26 cellular contexts compared by ENCODE assay signal in genomic region chr19:48668761-48669160, GRCh38. TPM values are rescaled to one million over a fixed set of nuclear protein-coding genes. Genes with fewer than 3 reads are reported as not detected.
DNase-seq lines count a peak whose midpoint lies in the region; ATAC-seq, FAIRE-seq and TF ChIP-seq lines count a peak whose summit lies in the region.
"Had no signal": no experiment of that assay in that cellular context is flagged by ENCODE, and none has a peak within 500 bp of the region (broad histone marks: within the 10 kb centered on the region; RNA-seq: fewer than 3 reads in every experiment).

No MANE protein-coding gene starts in this region.

- H3K4me3 Mint-ChIP-seq in natural killer cell treated with Interleukin-12 subunit alpha and Interleukin-12 subunit beta and Interleukin-15 and Interleukin-18, amount 100 ng/mL, for 72 hours = peak overlapping the region; percentile 1
- H3K4me3 Mint-ChIP-seq in natural killer cell (no peak overlapping the region), neural progenitor cell (peak overlapping the region; percentile 41)
- H3K4me3 Mint-ChIP-seq in T-helper 2 cell treated with Interferon-gamma antibody and Interleukin-4, amounts not matched to agents 5 μg/mL and 100 μg/mL, for 36 hours = no peak overlapping the region
- H3K4me3 Mint-ChIP-seq: CD8-positive, alpha-beta T cell had no signal

- H3F3A ChIP-seq in neural progenitor cell (ENCODE audit: low read depth) = peaks cover 5% of the 10 kb centered on the region

- H3K4me2 ChIP-seq in neural progenitor cell = no peak overlapping the region
- H3K4me2 ChIP-seq: A549; BLaER1 treated with 17β-estradiol and CSF1 and Interleukin-3, amounts not matched to agents 10 nM and 100 nM; SK-N-SH had no signal

- intact Hi-C loops in natural killer cell (cut with micrococcal nuclease) = no loop called here

- DNase-seq in natural killer cell treated with Interleukin-12 subunit alpha and Interleukin-12 subunit beta and Interleukin-15 and Interleukin-18, amount 100 ng/mL, for 72 hours (ENCODE audit: low spot score) = no peak
- no peak for DNase-seq in natural killer cell
- no peak for DNase-seq in HTR-8/SVneo (ENCODE audit: insufficient read length, low spot score)
- no peak for DNase-seq in neural progenitor cell (ENCODE audit: low spot score)
- no peak for DNase-seq in LoVo (ENCODE audit: low spot score)
- no peak for DNase-seq in T-helper 2 cell treated with Interferon-gamma antibody and Interleukin-4, amounts not matched to agents 5 μg/mL and 100 μg/mL, for 36 hours (ENCODE audit: low spot score)
- no peak for DNase-seq in HPDE6-E6E7 (ENCODE audit: extremely low spot score)
- DNase-seq: AML-193; Caco-2; CD8-positive, alpha-beta T cell; GM23248; Karpas-422; MV-4-11; NCI-H1105; NCI-H146; NCI-H2029; NCI-H446; NCI-H524 treated with DMSO at 0.1 percent for 48 hours; NCI-H774; PC-3; SK-N-SH had no signal

- no peaks in the 10 kb centered on the region for H4K20me1 ChIP-seq in neural progenitor cell (ENCODE audit: low read depth)
- H4K20me1 ChIP-seq: BLaER1 treated with 17β-estradiol and CSF1 and Interleukin-3, amounts not matched to agents 10 nM and 100 nM had no signal

- H3K27me3 Mint-ChIP-seq in natural killer cell treated with Interleukin-12 subunit alpha and Interleukin-12 subunit beta and Interleukin-15 and Interleukin-18, amount 100 ng/mL, for 72 hours = no peaks in the 10 kb centered on the region
- H3K27me3 Mint-ChIP-seq in natural killer cell (ENCODE audit: low read depth in 2 of 2) (no peaks in the 10 kb centered on the region), neural progenitor cell (ENCODE audit: insufficient read depth, low read depth) (peaks cover 6% of the 10 kb centered on the region)
- H3K27me3 Mint-ChIP-seq in T-helper 2 cell treated with Interferon-gamma antibody and Interleukin-4, amounts not matched to agents 5 μg/mL and 100 μg/mL, for 36 hours (ENCODE audit: low read depth) = no peaks in the 10 kb centered on the region

- no peaks in the 10 kb centered on the region for H3K36me3 ChIP-seq in neural progenitor cell
- H3K36me3 ChIP-seq: BLaER1 treated with 17β-estradiol and CSF1 and Interleukin-3, amounts not matched to agents 10 nM and 100 nM; HAP-1 had no signal

- no peak for TF ChIP-seq CTCF in natural killer cell (IDR thresholded peaks at IDR 0.05)
- TF ChIP-seq CTCF in neural progenitor cell (IDR thresholded peaks at IDR 0.05) = no peak

- H3K27ac Mint-ChIP-seq in natural killer cell treated with Interleukin-12 subunit alpha and Interleukin-12 subunit beta and Interleukin-15 and Interleukin-18, amount 100 ng/mL, for 72 hours = no peak overlapping the region
- H3K27ac Mint-ChIP-seq in natural killer cell = peak overlapping the region in 1 of 2 donors; percentile 37
- no peak overlapping the region for H3K27ac Mint-ChIP-seq in neural progenitor cell
- H3K27ac Mint-ChIP-seq in T-helper 2 cell treated with Interferon-gamma antibody and Interleukin-4, amounts not matched to agents 5 μg/mL and 100 μg/mL, for 36 hours = no peak overlapping the region
- H3K27ac Mint-ChIP-seq: CD8-positive, alpha-beta T cell had no signal

- peaks cover 12% of the 10 kb centered on the region for H3K4me1 ChIP-seq in neural progenitor cell
- H3K4me1 ChIP-seq: A549, HAP-1 had no signal

- peaks cover 4% of the 10 kb centered on the region for H3K27me3 ChIP-seq in neural progenitor cell
- H3K27me3 ChIP-seq: BLaER1 treated with 17β-estradiol and CSF1 and Interleukin-3, amounts not matched to agents 10 nM and 100 nM had no signal

- H3K4me1 Mint-ChIP-seq in natural killer cell treated with Interleukin-12 subunit alpha and Interleukin-12 subunit beta and Interleukin-15 and Interleukin-18, amount 100 ng/mL, for 72 hours (ENCODE audit: low read depth in 2 of 2) = peaks cover 0 to 8% of the 10 kb centered on the region in 2 donors
- peaks cover 0 to 6% of the 10 kb centered on the region in 2 donors for H3K4me1 Mint-ChIP-seq in natural killer cell
- H3K4me1 Mint-ChIP-seq in neural progenitor cell = peaks cover 20% of the 10 kb centered on the region
- H3K4me1 Mint-ChIP-seq in T-helper 2 cell treated with Interferon-gamma antibody and Interleukin-4, amounts not matched to agents 5 μg/mL and 100 μg/mL, for 36 hours (ENCODE audit: low read depth) = no peaks in the 10 kb centered on the region

- FAIRE-seq in HTR-8/SVneo (lab: Jason Lieb, UNC) = peak; percentile 100
- FAIRE-seq: A549, G401.6 had no signal

- H3K9me3 Mint-ChIP-seq in natural killer cell treated with Interleukin-12 subunit alpha and Interleukin-12 subunit beta and Interleukin-15 and Interleukin-18, amount 100 ng/mL, for 72 hours = no peaks in the 10 kb centered on the region
- H3K9me3 Mint-ChIP-seq in natural killer cell (peaks cover 5 to 9% of the 10 kb centered on the region in 2 donors), neural progenitor cell (peaks cover 6% of the 10 kb centered on the region)
- peaks cover 11% of the 10 kb centered on the region for H3K9me3 Mint-ChIP-seq in T-helper 2 cell treated with Interferon-gamma antibody and Interleukin-4, amounts not matched to agents 5 μg/mL and 100 μg/mL, for 36 hours
- H3K9me3 Mint-ChIP-seq: CD8-positive, alpha-beta T cell had no signal

- no peak overlapping the region for H3K4me3 ChIP-seq in neural progenitor cell
- H3K4me3 ChIP-seq: A549; BLaER1 treated with 17β-estradiol and CSF1 and Interleukin-3, amounts not matched to agents 10 nM and 100 nM; GM23248; HAP-1 had no signal

- H3K79me2 ChIP-seq in neural progenitor cell (ENCODE audit: low read depth) = no peaks in the 10 kb centered on the region

- H2AFZ ChIP-seq in neural progenitor cell (replicated peaks) = no peak overlapping the region
- H2AFZ ChIP-seq: GM23248 had no signal

- no peaks in the 10 kb centered on the region for H3K9me3 ChIP-seq in neural progenitor cell (ENCODE audit: low read depth)
- H3K9me3 ChIP-seq: A549; BLaER1 treated with 17β-estradiol and CSF1 and Interleukin-3, amounts not matched to agents 10 nM and 100 nM; Caco-2; HAP-1; SK-N-SH had no signal

- H3K36me3 Mint-ChIP-seq in natural killer cell treated with Interleukin-12 subunit alpha and Interleukin-12 subunit beta and Interleukin-15 and Interleukin-18, amount 100 ng/mL, for 72 hours = no peaks in the 10 kb centered on the region
- H3K36me3 Mint-ChIP-seq in natural killer cell = no peaks in the 10 kb centered on the region
- H3K36me3 Mint-ChIP-seq in neural progenitor cell = no peaks in the 10 kb centered on the region
- peaks cover 2% of the 10 kb centered on the region for H3K36me3 Mint-ChIP-seq in T-helper 2 cell treated with Interferon-gamma antibody and Interleukin-4, amounts not matched to agents 5 μg/mL and 100 μg/mL, for 36 hours (ENCODE audit: low read depth)
- H3K36me3 Mint-ChIP-seq: CD8-positive, alpha-beta T cell had no signal

- ATAC-seq in natural killer cell treated with Interleukin-12 subunit alpha and Interleukin-12 subunit beta and Interleukin-15 and Interleukin-18, amount 100 ng/mL, for 72 hours = no peak
- ATAC-seq in natural killer cell = no peak
- ATAC-seq: A549; CD8-positive, alpha-beta T cell; PC-3 had no signal

- no peak overlapping the region for H3K9ac ChIP-seq in neural progenitor cell
- H3K9ac ChIP-seq: GM23248, SK-N-SH had no signal

- H3K27ac ChIP-seq in neural progenitor cell = no peak overlapping the region
- H3K27ac ChIP-seq: A549; BLaER1 treated with 17β-estradiol and CSF1 and Interleukin-3, amounts not matched to agents 10 nM and 100 nM; GM23248 had no signal

RNA-seq across cellular contexts. Expression of gene NTN5, which starts 4.1 kb away (rescaled TPM):
- under 1 TPM; 0.21 to 0.28 TPM for total RNA-seq in natural killer cell treated with Interleukin-12 subunit alpha and Interleukin-12 subunit beta and Interleukin-15 and Interleukin-18, amount 100 ng/mL, for 72 hours
- total RNA-seq in natural killer cell (1 to 10 TPM; 1.3 to 3.4 (median 2.1) TPM), neural progenitor cell (ENCODE audit: low replicate concordance) (0.87 TPM in 1 of 2 replicates, not detected in the other)

RNA-seq across cellular contexts. Expression of gene CA11, which starts 22.8 kb away (rescaled TPM):
- 1 to 10 TPM; 4.7 to 4.9 TPM for total RNA-seq in natural killer cell treated with Interleukin-12 subunit alpha and Interleukin-12 subunit beta and Interleukin-15 and Interleukin-18, amount 100 ng/mL, for 72 hours
- 10 to 100 TPM in 2 of 3 donors, 1 to 10 TPM in 1; 9.2 to 11.9 (median 11.0) TPM for total RNA-seq in natural killer cell
- total RNA-seq in neural progenitor cell (ENCODE audit: low replicate concordance) = 12.6 and 49.8 TPM in 2 replicates

RNA-seq across cellular contexts. Expression of gene FUT2, which starts 27.0 kb away (rescaled TPM):
- not detected for total RNA-seq in natural killer cell treated with Interleukin-12 subunit alpha and Interleukin-12 subunit beta and Interleukin-15 and Interleukin-18, amount 100 ng/mL, for 72 hours
- total RNA-seq in natural killer cell = not detected
- total RNA-seq in neural progenitor cell (ENCODE audit: low replicate concordance) = 0.09 and 1.7 TPM in 2 replicates
- total RNA-seq: CD8-positive, alpha-beta T cell; GM23248; M059J had no signal

RNA-seq across cellular contexts. Expression of gene DBP, which starts 31.6 kb away (rescaled TPM):
- 1 to 10 TPM; 3.8 to 3.9 TPM for total RNA-seq in natural killer cell treated with Interleukin-12 subunit alpha and Interleukin-12 subunit beta and Interleukin-15 and Interleukin-18, amount 100 ng/mL, for 72 hours
- total RNA-seq in natural killer cell = 10 to 100 TPM; 16.4 to 31.2 (median 24.3) TPM
- 7.4 and 10.3 TPM in 2 replicates for total RNA-seq in neural progenitor cell (ENCODE audit: low replicate concordance)

RNA-seq across cellular contexts. Expression of gene SPHK2, which starts 49.5 kb away (rescaled TPM):
- total RNA-seq in natural killer cell treated with Interleukin-12 subunit alpha and Interleukin-12 subunit beta and Interleukin-15 and Interleukin-18, amount 100 ng/mL, for 72 hours = 10 to 100 TPM; 37.9 to 71.4 TPM
- total RNA-seq in natural killer cell (10 to 100 TPM; 18.6 to 28.3 (median 23.2) TPM), neural progenitor cell (ENCODE audit: low replicate concordance) (7.2 and 46.1 TPM in 2 replicates)

Comparison
In these comparisons a context has a peak if more than half of its experiments do, and no peak if none do; other contexts are left out.
1. H3K4me3 Mint-ChIP-seq: peak in natural killer cell treated with Interleukin-12 subunit alpha and Interleukin-12 subunit beta and Interleukin-15 and Interleukin-18, amount 100 ng/mL, for 72 hours (single experiment) and neural progenitor cell (single experiment); none in natural killer cell (single experiment) and T-helper 2 cell treated with Interferon-gamma antibody and Interleukin-4, amounts not matched to agents 5 μg/mL and 100 μg/mL, for 36 hours (single experiment).